Comparison of ENCODE assay signal across 9 cellular contexts in genomic region chr5:80399553-80400239, GRCh38. TPM values are rescaled to one million over a fixed set of nuclear protein-coding genes. Genes with fewer than 3 reads are reported as not detected.
DNase-seq lines count a peak whose midpoint lies in the region; ATAC-seq, FAIRE-seq and TF ChIP-seq lines count a peak whose summit lies in the region.
"Had no signal": no experiment of that assay in that cellular context is flagged by ENCODE, and none has a peak within 500 bp of the region (broad histone marks: within the 10 kb centered on the region; RNA-seq: fewer than 3 reads in every experiment).

No MANE protein-coding gene starts in this region.

- peaks cover 14% of the 10 kb centered on the region for H3K27me3 Mint-ChIP-seq in activated CD4-positive, alpha-beta T cell treated with anti-CD3 and anti-CD28 coated beads, Interleukin-2, amount 10 ng/mL, durations not matched to agents 24 days and 14 days

- H3K4me3 ChIP-seq in GM12878: no peak overlapping the region
- H3K4me3 ChIP-seq in psoas muscle: no peak overlapping the region
- H3K4me3 ChIP-seq in transverse colon: no peak overlapping the region

- ATAC-seq in GM19467 (IDR thresholded peaks at IDR 0.05; ENCODE audit: unreplicated experiment): peak; percentile 91
- ATAC-seq in HG03520 (IDR thresholded peaks at IDR 0.05; ENCODE audit: unreplicated experiment): peak; percentile 86
- peak; percentile 99 for ATAC-seq in GM12878
- ATAC-seq in psoas muscle: peak; percentile 71 to 79 (median 76)

- no peaks in the 10 kb centered on the region for H3K4me1 ChIP-seq in GM12878 (ENCODE audit: control insufficient read depth, insufficient read depth, low read length)
- H3K4me1 ChIP-seq in psoas muscle: no peaks in the 10 kb centered on the region
- peaks cover 0 to 3% (median 0%) of the 10 kb centered on the region in 4 donors for H3K4me1 ChIP-seq in transverse colon

- RAD21 ChIA-PET in GM12878 (lab: Charles Lee; ENCODE audit: unreplicated experiment): no interaction called here

- no peak overlapping the region for H3K4me3 Mint-ChIP-seq in activated CD4-positive, alpha-beta T cell treated with anti-CD3 and anti-CD28 coated beads, Interleukin-2, amount 10 ng/mL, durations not matched to agents 24 days and 14 days

- intact Hi-C loops in GM12878 (cut with micrococcal nuclease; ENCODE audit: unreplicated experiment): no loop called here
- intact Hi-C loops in psoas muscle (cut with DNase I): loop anchor here in 1 of 2 donors (10.0 kb wide), 1 partner anchor 145 kb away; the partner anchor contains the start of gene SERINC5
- intact Hi-C loops in transverse colon (cut with DNase I; ENCODE audit: low total_unique reads): no loop called here
- intact Hi-C loops in activated CD4-positive, alpha-beta T cell treated with anti-CD3 and anti-CD28 coated beads, Interleukin-2, amount 10 ng/mL, durations not matched to agents 24 days and 14 days (cut with micrococcal nuclease): loop anchor here (10.0 kb wide), 1 partner anchor 265 kb away; no protein-coding TSS in a partner anchor

- no TSS peak for BruUV-seq in GM12878 (replicated peaks; lab: Mats Ljungman, UMichigan)

- no peaks in the 10 kb centered on the region for H3K9me3 Mint-ChIP-seq in activated CD4-positive, alpha-beta T cell treated with anti-CD3 and anti-CD28 coated beads, Interleukin-2, amount 10 ng/mL, durations not matched to agents 24 days and 14 days

- CTCF ChIA-PET in GM12878 (lab: Yijun Ruan, JAX): no interaction called here

- no peak overlapping the region for H3K27ac ChIP-seq in GM12878 (ENCODE audit: control insufficient read depth, insufficient read depth)
- H3K27ac ChIP-seq in psoas muscle: peak overlapping the region; percentile 20
- no peak overlapping the region for H3K27ac ChIP-seq in transverse colon

- no peak overlapping the region for H3K27ac Mint-ChIP-seq in activated CD4-positive, alpha-beta T cell treated with anti-CD3 and anti-CD28 coated beads, Interleukin-2, amount 10 ng/mL, durations not matched to agents 24 days and 14 days

- TF ChIP-seq EP300 in GM12878 (IDR thresholded peaks at IDR 0.05; ENCODE audit: borderline replicate concordance in 1 of 2, control insufficient read depth in 1 of 2, low read depth in 2 of 2, low read length in 2 of 2) (peak; percentile 18 to 78; a peak in 3 of 4 replicates), transverse colon (IDR thresholded peaks at IDR 0.05; ENCODE audit: low read depth) (no peak)

- no peak overlapping the region for H3K9ac ChIP-seq in GM12878 (ENCODE audit: control insufficient read depth, insufficient read depth, low read length)

- H3K36me3 Mint-ChIP-seq in activated CD4-positive, alpha-beta T cell treated with anti-CD3 and anti-CD28 coated beads, Interleukin-2, amount 10 ng/mL, durations not matched to agents 24 days and 14 days (ENCODE audit: low read depth): no peaks in the 10 kb centered on the region

- peak; percentile 92 for DNase-seq in CD1c-positive myeloid dendritic cell (ENCODE audit: extremely low spot score)
- peak; percentile 43 for DNase-seq in GM12878 (ENCODE audit: low read depth, low spot score)
- no peak for DNase-seq in psoas muscle
- DNase-seq in transverse colon: no peak
- no peak for DNase-seq in activated CD8-positive, alpha-beta memory T cell treated with anti-CD3 and anti-CD28 coated beads, Interleukin-2, amount 50 U/mL, for 48 hours
- DNase-seq in activated CD4-positive, alpha-beta T cell treated with anti-CD3 and anti-CD28 coated beads, Interleukin-2, amount 10 ng/mL, durations not matched to agents 24 days and 14 days: no peak

- H2AFZ ChIP-seq in GM12878 (ENCODE audit: control insufficient read depth, low read depth, low read length): peak overlapping the region; percentile 76

- H3K36me3 ChIP-seq in GM12878 (ENCODE audit: control insufficient read depth in 2 of 2, insufficient read depth in 2 of 2, low read length in 1 of 2) (no peaks in the 10 kb centered on the region), psoas muscle (ENCODE audit: insufficient read depth in 1 of 2, low read depth in 1 of 2) (no peaks in the 10 kb centered on the region), transverse colon (no peaks in the 10 kb centered on the region)

- no peak for TF ChIP-seq RAD21 in GM12878 (IDR thresholded peaks at IDR 0.05; ENCODE audit: insufficient read depth, low read depth, low read length)

- H3K27me3 ChIP-seq in GM12878 (replicated peaks in 1 of 2; ENCODE audit: control insufficient read depth in 2 of 2, insufficient read depth in 2 of 2, low read length in 1 of 2) (no peaks in the 10 kb centered on the region), psoas muscle (ENCODE audit: insufficient read depth in 3 of 3, low read length in 2 of 3) (no peaks in the 10 kb centered on the region), transverse colon (no peaks in the 10 kb centered on the region)

- no peaks in the 10 kb centered on the region for H3K9me3 ChIP-seq in GM12878 (replicated peaks; ENCODE audit: control insufficient read depth, insufficient read depth, low read length)
- H3K9me3 ChIP-seq in psoas muscle: no peaks in the 10 kb centered on the region
- H3K9me3 ChIP-seq in transverse colon: no peaks in the 10 kb centered on the region

- no peak overlapping the region for H3K4me2 ChIP-seq in GM12878 (ENCODE audit: control insufficient read depth, insufficient read depth)

- TF ChIP-seq POLR2A in GM12878 (IDR thresholded peaks at IDR 0.05; ENCODE audit: low read depth, low read length): no peak
- TF ChIP-seq POLR2A in transverse colon (IDR thresholded peaks at IDR 0.05): no peak

- peaks cover 1% of the 10 kb centered on the region for H3K4me1 Mint-ChIP-seq in activated CD4-positive, alpha-beta T cell treated with anti-CD3 and anti-CD28 coated beads, Interleukin-2, amount 10 ng/mL, durations not matched to agents 24 days and 14 days

- no peaks in the 10 kb centered on the region for H4K20me1 ChIP-seq in GM12878 (ENCODE audit: control insufficient read depth, insufficient read depth)

- in situ Hi-C loops in GM12878 (cut with MboI) (no loop called here), transverse colon (cut with MboI; ENCODE audit: low pct_ligation_motif_present in 1 of 4, low pct_unique_long_range_greater_than_20kb in 1 of 4, low sequenced_read_pairs in 3 of 4) (no loop called here)

- SMC1A ChIA-PET in GM12878 (lab: Charles Lee; ENCODE audit: uncharacterized antibody, unreplicated experiment): no interaction called here

- WGBS in GM12878 (ENCODE audit: insufficient coverage, insufficient replicate concordance, low lambda C conversion rate, missing lambda C conversion rate): 4% methylated on average over 1 of the region's 1 CpG
- 53 to 70% (median 67%) methylated on average over 1 of the region's 1 CpG for WGBS in psoas muscle, 3 donors
- WGBS in transverse colon (ENCODE audit: low coverage in 1 of 2), 2 donors: 68 to 86% methylated on average over 1 of the region's 1 CpG

- TF ChIP-seq CTCF in GM12878 (IDR thresholded peaks at IDR 0.05 in 2 of 3, conservative IDR thresholded peaks at IDR 0.05 in 1 of 3; ENCODE audit: control insufficient read depth in 2 of 3, extremely low read depth in 1 of 3, insufficient read depth in 1 of 3, low read depth in 3 of 3, low read length in 3 of 3) (no peak), psoas muscle (IDR thresholded peaks at IDR 0.05) (no peak), transverse colon (IDR thresholded peaks at IDR 0.05) (no peak)

- FAIRE-seq in GM12878 (lab: Jason Lieb, UNC): peak; percentile 31
- FAIRE-seq: colon had no signal

- POLR2A ChIA-PET in GM12878 (lab: Charles Lee): no interaction called here

- H3K79me2 ChIP-seq in GM12878 (ENCODE audit: control insufficient read depth, insufficient read depth, low read length): no peaks in the 10 kb centered on the region

TF ChIP-seq in GM12878, 131 proteins besides CTCF, POLR2A, EP300 and RAD21 (continues in another document):
- TF ChIP-seq SREBF1 (IDR thresholded peaks at IDR 0.05; ENCODE audit: low read length) (no peak), SMARCA5 (IDR thresholded peaks at IDR 0.05) (no peak), NR2C1 (IDR thresholded peaks at IDR 0.05) (no peak), NFIC (IDR thresholded peaks at IDR 0.05; ENCODE audit: low read depth, low read length) (peak; percentile 49; the same call in 1 of the 2 replicates)
- TF ChIP-seq, protein P1, sequence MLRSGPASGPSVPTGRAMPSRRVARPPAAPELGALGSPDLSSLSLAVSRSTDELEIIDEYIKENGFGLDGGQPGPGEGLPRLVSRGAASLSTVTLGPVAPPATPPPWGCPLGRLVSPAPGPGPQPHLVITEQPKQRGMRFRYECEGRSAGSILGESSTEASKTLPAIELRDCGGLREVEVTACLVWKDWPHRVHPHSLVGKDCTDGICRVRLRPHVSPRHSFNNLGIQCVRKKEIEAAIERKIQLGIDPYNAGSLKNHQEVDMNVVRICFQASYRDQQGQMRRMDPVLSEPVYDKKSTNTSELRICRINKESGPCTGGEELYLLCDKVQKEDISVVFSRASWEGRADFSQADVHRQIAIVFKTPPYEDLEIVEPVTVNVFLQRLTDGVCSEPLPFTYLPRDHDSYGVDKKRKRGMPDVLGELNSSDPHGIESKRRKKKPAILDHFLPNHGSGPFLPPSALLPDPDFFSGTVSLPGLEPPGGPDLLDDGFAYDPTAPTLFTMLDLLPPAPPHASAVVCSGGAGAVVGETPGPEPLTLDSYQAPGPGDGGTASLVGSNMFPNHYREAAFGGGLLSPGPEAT (IDR thresholded peaks at IDR 0.05; ENCODE audit: low read depth): 0 out of 2 replicates have a peak, but pooled peaks have one; percentile 11

RNA-seq across cellular contexts. Expression of gene ZFYVE16, which starts 8.2 kb away (rescaled TPM):
- 64.2 and 70.1 TPM in 2 replicates for total RNA-seq in GM12878 (2013; cell fraction: nucleolus; rRNA removed)
- total RNA-seq in GM12878 (2014; rRNA removed) (9.1 and 11.2 TPM in 2 replicates), GM12878 (2014; rRNA removed; fragmentation: Illumina TruSeq; extraction: Trizol) (10.9 and 11.6 TPM in 2 replicates), GM12878 (2021) (9.2 and 12.4 TPM in 2 replicates), psoas muscle (10 to 100 TPM; 21.8 to 36.7 (median 27.3) TPM), transverse colon (10 to 100 TPM; 24.3 to 64.0 (median 34.0) TPM)
- polyA plus RNA-seq in GM12878 (2011; ENCODE audit: low read depth): 1.8 TPM
- polyA plus RNA-seq in GM12878 (2011; rRNA removed) (8.6 and 17.4 TPM in 2 replicates), GM12878 (2014; fragmentation: Illumina TruSeq; extraction: Trizol) (8.2 and 11.3 TPM in 2 replicates), GM12878 (2014; fragmentation: Nextera tagmentation; extraction: Ambion mirVana) (1 to 10 TPM; 2.9 to 3.3 TPM), GM12878 (2014; rRNA removed) (3.3 and 4.9 TPM in 2 replicates), GM12878 (2016; fragmentation: Nextera tagmentation; extraction: Ambion mirVana) (1 to 10 TPM; 5.7 to 7.5 TPM), psoas muscle (10 to 100 TPM in 1 of 3 donors, 1 to 10 TPM in 2; 6.1 to 11.4 (median 6.1) TPM)
- polyA plus RNA-seq in GM12878 (2011; cell fraction: cytosol; rRNA removed): 2.2 and 2.3 TPM in 2 replicates
- polyA plus RNA-seq in GM12878 (2011; cell fraction: nucleus; rRNA removed): 10.6 and 11.2 TPM in 2 replicates
- 4.5 and 5.0 TPM in 2 replicates for polyA plus RNA-seq in GM12878 (2012)
- polyA minus RNA-seq in GM12878 (2011; rRNA and poly(A)+ RNA removed): 9.0 and 21.1 TPM in 2 replicates
- polyA minus RNA-seq in GM12878 (2011; cell fraction: cytosol; rRNA and poly(A)+ RNA removed): 2.1 and 3.8 TPM in 2 replicates
- 13.9 and 24.5 TPM in 2 replicates for polyA minus RNA-seq in GM12878 (2011; cell fraction: nucleus; rRNA and poly(A)+ RNA removed)
- total RNA-seq in activated CD4-positive, alpha-beta T cell treated with anti-CD3 and anti-CD28 coated beads, Interleukin-2, amount 10 ng/mL, durations not matched to agents 24 days and 14 days: 8.1 and 9.4 TPM in 2 replicates

Comparison
In these comparisons a context has a peak if more than half of its experiments do, and no peak if none do; other contexts are left out.
1. DNase-seq: peak in CD1c-positive myeloid dendritic cell (single experiment) and GM12878 (single experiment); none in psoas muscle (0 of 2), transverse colon (single experiment), activated CD8-positive, alpha-beta memory T cell treated with anti-CD3 and anti-CD28 coated beads, Interleukin-2, amount 50 U/mL, for 48 hours (single experiment) and activated CD4-positive, alpha-beta T cell treated with anti-CD3 and anti-CD28 coated beads, Interleukin-2, amount 10 ng/mL, durations not matched to agents 24 days and 14 days (single experiment).
2. Peak in every context shown above with its lines, with median percentiles within 50 percentile points of each other: ATAC-seq.